Comparison of ENCODE assay signal across 28 cellular contexts in genomic region chr11:112357488-112357887, GRCh38.
"Had no signal": no experiment of that assay in that cellular context is flagged by ENCODE, and none has a peak within 500 bp of the region (broad histone marks: within the 10 kb centered on the region; RNA-seq: fewer than 3 reads in every experiment).

No MANE protein-coding gene starts in this region.

- H3K4me3 Mint-ChIP-seq: activated CD4-positive, alpha-beta memory T cell treated with anti-CD3 and anti-CD28 coated beads, Interleukin-2, amount 10 ng/mL, durations not matched to agents 7 days and 5 days; activated CD4-positive, alpha-beta T cell treated with anti-CD3 and anti-CD28 coated beads for 36 hours; activated CD4-positive, alpha-beta T cell treated with anti-CD3 and anti-CD28 coated beads, Interleukin-2, amount 10 ng/mL, durations not matched to agents 7 days and 5 days; activated naive CD8-positive, alpha-beta T cell; activated T-cell treated with anti-CD3 and anti-CD28 coated beads, Interleukin-2, amount 50 U/mL, for 4 hours; activated T-helper 17 cell treated with anti-CD3 and anti-CD28 coated beads, Interleukin-2, amount 50 U/mL, for 72 hours; dendritic cell treated with granulocyte-macrophage colony-stimulating factor and Interleukin-4, amounts not matched to agents 40 ng/mL and 50 ng/mL, for 4 days had no signal

- H3K36me3 ChIP-seq: esophagus muscularis mucosa, gastrocnemius medialis had no signal

- H3K27ac ChIP-seq: body of pancreas, coronary artery, dorsolateral prefrontal cortex, esophagus muscularis mucosa, foreskin keratinocyte, gastrocnemius medialis had no signal

- H3K27me3 ChIP-seq: body of pancreas, dorsolateral prefrontal cortex, esophagus muscularis mucosa, foreskin keratinocyte, gastrocnemius medialis had no signal

- H3K9me3 Mint-ChIP-seq: activated CD4-positive, alpha-beta memory T cell treated with anti-CD3 and anti-CD28 coated beads, Interleukin-2, amount 10 ng/mL, durations not matched to agents 7 days and 5 days; activated CD4-positive, alpha-beta T cell treated with anti-CD3 and anti-CD28 coated beads, Interleukin-2, amount 10 ng/mL, durations not matched to agents 7 days and 5 days; dendritic cell treated with granulocyte-macrophage colony-stimulating factor and Interleukin-4, amounts not matched to agents 40 ng/mL and 50 ng/mL, for 4 days had no signal

- ATAC-seq: activated CD4-positive, alpha-beta T cell treated with anti-CD3 and anti-CD28 coated beads for 36 hours; activated T-cell treated with anti-CD3 and anti-CD28 coated beads, Interleukin-2, amount 50 U/mL, for 4 hours; activated T-helper 17 cell treated with anti-CD3 and anti-CD28 coated beads, Interleukin-2, amount 50 U/mL, for 72 hours; body of pancreas; foreskin keratinocyte; gastrocnemius medialis had no signal

- H3K27ac Mint-ChIP-seq: activated CD4-positive, alpha-beta memory T cell treated with anti-CD3 and anti-CD28 coated beads, Interleukin-2, amount 10 ng/mL, durations not matched to agents 7 days and 5 days; activated CD4-positive, alpha-beta T cell treated with anti-CD3 and anti-CD28 coated beads for 36 hours; activated CD4-positive, alpha-beta T cell treated with anti-CD3 and anti-CD28 coated beads, Interleukin-2, amount 10 ng/mL, durations not matched to agents 7 days and 5 days; activated naive CD8-positive, alpha-beta T cell; activated T-helper 17 cell treated with anti-CD3 and anti-CD28 coated beads, Interleukin-2, amount 50 U/mL, for 72 hours; dendritic cell treated with granulocyte-macrophage colony-stimulating factor and Interleukin-4, amounts not matched to agents 40 ng/mL and 50 ng/mL, for 4 days had no signal

- H3K4me1 ChIP-seq: body of pancreas, esophagus muscularis mucosa, foreskin keratinocyte had no signal

- H3K4me1 Mint-ChIP-seq: activated CD4-positive, alpha-beta memory T cell treated with anti-CD3 and anti-CD28 coated beads, Interleukin-2, amount 10 ng/mL, durations not matched to agents 7 days and 5 days; activated CD4-positive, alpha-beta T cell treated with anti-CD3 and anti-CD28 coated beads for 36 hours; activated CD4-positive, alpha-beta T cell treated with anti-CD3 and anti-CD28 coated beads, Interleukin-2, amount 10 ng/mL, durations not matched to agents 7 days and 5 days had no signal

- H3K9me3 ChIP-seq: body of pancreas, esophagus muscularis mucosa, gastrocnemius medialis had no signal

- H3K4me3 ChIP-seq: body of pancreas, coronary artery, dorsolateral prefrontal cortex, esophagus muscularis mucosa, gastrocnemius medialis had no signal

- DNase-seq: activated CD4-positive, alpha-beta memory T cell treated with anti-CD3 and anti-CD28 coated beads, Interleukin-2, amount 10 ng/mL, durations not matched to agents 7 days and 5 days; activated CD4-positive, alpha-beta T cell treated with anti-CD3 and anti-CD28 coated beads for 36 hours; activated CD4-positive, alpha-beta T cell treated with anti-CD3 and anti-CD28 coated beads, Interleukin-2, amount 10 ng/mL, durations not matched to agents 7 days and 5 days; activated CD4-positive, alpha-beta T cell treated with anti-CD3 and anti-CD28 coated beads, Interleukin-2, amount 50 U/mL, for 4 hours; activated CD4-positive, CD25-positive, alpha-beta regulatory T cell; activated CD4-positive, CD25-positive, alpha-beta regulatory T cell treated with anti-CD3 and anti-CD28 coated beads, Interleukin-2, amount 50 U/mL, for 72 hours; activated CD8-positive, alpha-beta memory T cell treated with anti-CD3 and anti-CD28 coated beads, Interleukin-2, amount 50 U/mL, for 48 hours; activated effector memory CD4-positive, alpha-beta T cell treated with Interleukin-2 at 50 U/mL for 16 hours; activated gamma-delta T cell treated with Interleukin-2 at 50 U/mL for 16 hours; activated naive CD4-positive, alpha-beta T cell treated with anti-CD3 and anti-CD28 coated beads, Interleukin-2, amount 50 U/mL, for 16 hours; activated naive CD4-positive, alpha-beta T cell treated with Interleukin-2 at 50 U/mL for 16 hours; activated T-cell treated with anti-CD3 and anti-CD28 coated beads, Interleukin-2, amount 50 U/mL, for 4 hours; amniotic stem cell; anterior cingulate cortex; body of pancreas; central memory CD4-positive, alpha-beta T cell; dorsolateral prefrontal cortex; effector memory CD4-positive, alpha-beta T cell; erythroblast; foreskin keratinocyte; gastrocnemius medialis; glutamatergic neuron; T-helper 2 cell had no signal
